In the genomic region with DNA sequence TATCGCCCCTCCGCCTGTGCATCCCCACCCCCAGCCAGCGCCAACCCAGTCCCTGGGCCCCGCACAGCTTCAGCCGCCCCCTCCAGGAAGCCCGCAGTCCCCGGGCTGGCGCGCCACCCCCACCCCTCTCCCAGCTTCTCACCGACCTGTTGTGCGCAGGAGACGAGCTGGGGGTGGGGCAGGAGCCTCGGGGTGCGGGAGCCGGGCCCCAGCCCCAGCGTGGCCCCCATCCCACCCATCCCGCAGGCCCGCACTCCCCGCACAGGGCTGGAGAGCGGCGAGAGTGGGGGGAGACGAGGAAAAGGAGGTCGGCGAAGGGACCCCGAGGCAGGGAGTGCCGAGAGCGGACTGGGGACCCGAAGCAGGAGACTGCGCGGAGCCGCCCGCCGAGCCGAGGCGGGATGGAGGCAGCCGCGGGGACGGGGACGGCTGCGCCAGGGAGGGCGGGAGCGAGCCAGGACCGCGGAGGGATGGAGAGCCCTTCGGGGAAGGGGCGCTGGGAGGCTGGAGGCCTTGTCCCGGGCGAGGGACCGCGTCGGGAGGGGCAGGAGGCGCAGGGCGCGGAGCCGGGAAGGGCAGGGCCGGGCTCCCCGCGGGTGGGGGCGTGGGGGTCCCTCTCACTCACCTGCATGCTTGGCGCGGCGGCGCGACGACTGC, we compare ENCODE assay signal across 1 cellular context.
TF ChIP-seq lines count a peak whose summit lies in the region.

No MANE protein-coding gene starts in this region.

TF ChIP-seq in HepG2, 621 proteins besides CTCF, POLR2A, EP300 and RAD21:
- TF ChIP-seq, protein P1, sequence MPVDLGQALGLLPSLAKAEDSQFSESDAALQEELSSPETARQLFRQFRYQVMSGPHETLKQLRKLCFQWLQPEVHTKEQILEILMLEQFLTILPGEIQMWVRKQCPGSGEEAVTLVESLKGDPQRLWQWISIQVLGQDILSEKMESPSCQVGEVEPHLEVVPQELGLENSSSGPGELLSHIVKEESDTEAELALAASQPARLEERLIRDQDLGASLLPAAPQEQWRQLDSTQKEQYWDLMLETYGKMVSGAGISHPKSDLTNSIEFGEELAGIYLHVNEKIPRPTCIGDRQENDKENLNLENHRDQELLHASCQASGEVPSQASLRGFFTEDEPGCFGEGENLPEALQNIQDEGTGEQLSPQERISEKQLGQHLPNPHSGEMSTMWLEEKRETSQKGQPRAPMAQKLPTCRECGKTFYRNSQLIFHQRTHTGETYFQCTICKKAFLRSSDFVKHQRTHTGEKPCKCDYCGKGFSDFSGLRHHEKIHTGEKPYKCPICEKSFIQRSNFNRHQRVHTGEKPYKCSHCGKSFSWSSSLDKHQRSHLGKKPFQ (CRISPR knock-in tag; IDR thresholded peaks at IDR 0.05; ENCODE audit: insufficient replicate concordance) = no peak
- TF ChIP-seq TAF15 (IDR thresholded peaks at IDR 0.05; ENCODE audit: low read depth, low read length, poor library complexity, severe bottlenecking) = peak; percentile 68
- no peak for TF ChIP-seq MAZ (IDR thresholded peaks at IDR 0.05; ENCODE audit: borderline replicate concordance, low read depth, low read length)
- TF ChIP-seq MAZ (CRISPR knock-in tag; IDR thresholded peaks at IDR 0.05; ENCODE audit: low read depth) = peak; percentile 12; the same call in 1 of the 2 replicates
- peak; percentile 59 for TF ChIP-seq HNRNPK (IDR thresholded peaks at IDR 0.05; ENCODE audit: low read depth, low read length, poor library complexity, severe bottlenecking)
- TF ChIP-seq, protein P2, sequence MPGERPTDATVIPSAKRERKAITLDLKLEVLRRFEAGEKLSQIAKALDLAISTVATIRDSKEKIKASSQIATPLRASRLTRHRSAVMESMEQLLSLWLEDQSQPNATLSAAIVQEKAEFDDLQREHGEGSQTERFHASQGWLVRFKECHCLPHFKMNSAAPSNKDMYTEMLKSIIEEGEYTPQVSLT (CRISPR knock-in tag; IDR thresholded peaks at IDR 0.05; ENCODE audit: borderline replicate concordance, low read depth) = no peak
- TF ChIP-seq ZNF777 (CRISPR knock-in tag; IDR thresholded peaks at IDR 0.05) = no peak
- TF ChIP-seq GABPB1 (CRISPR knock-in tag; IDR thresholded peaks at IDR 0.05) = peak; percentile 5; the same call in 1 of the 2 replicates
